Comparison of ENCODE assay signal across 14 cellular contexts in genomic region chrX:94545722-94546121, GRCh38.
DNase-seq lines count a peak whose midpoint lies in the region; ATAC-seq, FAIRE-seq and TF ChIP-seq lines count a peak whose summit lies in the region.
"Had no signal": no experiment of that assay in that cellular context is flagged by ENCODE, and none has a peak within 500 bp of the region (broad histone marks: within the 10 kb centered on the region; RNA-seq: fewer than 3 reads in every experiment).

No MANE protein-coding gene starts in this region.

- peaks cover 0 to 2% (median 0%) of the 10 kb centered on the region in 3 donors for H3K36me3 Mint-ChIP-seq in immature natural killer cell
- H3K36me3 Mint-ChIP-seq: CD8-positive, alpha-beta memory T cell had no signal

- ATAC-seq in foreskin keratinocyte (no peak), GM21723 (IDR thresholded peaks at IDR 0.05; ENCODE audit: unreplicated experiment) (no peak), GM21447 (IDR thresholded peaks at IDR 0.05; ENCODE audit: unreplicated experiment) (no peak)
- ATAC-seq: A549, GM23338 had no signal

- no peaks in the 10 kb centered on the region for H3K4me1 ChIP-seq in foreskin keratinocyte
- H3K4me1 ChIP-seq: A549, Caco-2 had no signal

- H3K27ac Mint-ChIP-seq in immature natural killer cell, result no peak overlapping the region
- H3K27ac Mint-ChIP-seq: CD8-positive, alpha-beta memory T cell; GM23338 had no signal

- peaks cover 0 to 5% (median under 1%) of the 10 kb centered on the region in 6 donors for H3K9me3 Mint-ChIP-seq in immature natural killer cell
- H3K9me3 Mint-ChIP-seq: CD8-positive, alpha-beta memory T cell had no signal

- peak; percentile 82 for FAIRE-seq in colon (lab: Jason Lieb, UNC)
- FAIRE-seq: A549, GM18507 had no signal

- H3K27me3 Mint-ChIP-seq in immature natural killer cell (ENCODE audit: low read depth in 3 of 3), result peaks cover 0 to 3% (median 2%) of the 10 kb centered on the region in 3 donors
- H3K27me3 Mint-ChIP-seq: CD8-positive, alpha-beta memory T cell had no signal

- no peaks in the 10 kb centered on the region for H3K27me3 ChIP-seq in foreskin keratinocyte

- no peaks in the 10 kb centered on the region for H3K4me1 Mint-ChIP-seq in immature natural killer cell
- H3K4me1 Mint-ChIP-seq: CD8-positive, alpha-beta memory T cell; GM23338 had no signal

- no peak overlapping the region for H3K4me3 Mint-ChIP-seq in immature natural killer cell
- H3K4me3 Mint-ChIP-seq: CD8-positive, alpha-beta memory T cell; GM23338 had no signal

- DNase-seq in RKO (ENCODE audit: low spot score), result peak; percentile 8
- peak; percentile 20 to 48 for DNase-seq in foreskin keratinocyte
- no peak for DNase-seq in immature natural killer cell
- DNase-seq in Ammon's horn (ENCODE audit: low spot score), result no peak
- DNase-seq: Caco-2; CD8-positive, alpha-beta memory T cell; H7 had no signal

- H3K27ac ChIP-seq in VCaP (peak overlapping the region; percentile 85), foreskin keratinocyte (no peak overlapping the region)
- H3K27ac ChIP-seq: A549 had no signal

- TF ChIP-seq CTCF in VCaP (conservative IDR thresholded peaks at IDR 0.05), result no peak
- no peak for TF ChIP-seq CTCF in foreskin keratinocyte (conservative IDR thresholded peaks at IDR 0.05)

Comparison
In these comparisons a context has a peak if more than half of its experiments do, and no peak if none do; other contexts are left out.
1. DNase-seq: peak in RKO (single experiment) and foreskin keratinocyte (2 of 2); none in immature natural killer cell (0 of 3) and Ammon's horn (single experiment).